9 cellular contexts compared by ENCODE assay signal in genomic region chr18:58552057-58552461, GRCh38.
DNase-seq lines count a peak whose midpoint lies in the region; ATAC-seq and TF ChIP-seq lines count a peak whose summit lies in the region.
"Had no signal": no experiment of that assay in that cellular context is flagged by ENCODE, and none has a peak within 500 bp of the region (broad histone marks: within the 10 kb centered on the region; RNA-seq: fewer than 3 reads in every experiment).

No MANE protein-coding gene starts in this region.

- no peak for TF ChIP-seq CTCF in gastrocnemius medialis (IDR thresholded peaks at IDR 0.05 in 4 of 5, conservative IDR thresholded peaks at IDR 0.05 in 1 of 5)

- in situ Hi-C loops in gastrocnemius medialis (cut with MboI; ENCODE audit: low sequenced_read_pairs in 4 of 4), result no loop called here

- ATAC-seq in GM18502 (IDR thresholded peaks at IDR 0.05; ENCODE audit: poor library complexity, unreplicated experiment), result peak; percentile 82
- ATAC-seq in GM21360 (IDR thresholded peaks at IDR 0.05; ENCODE audit: unreplicated experiment), result peak; percentile 77
- ATAC-seq in HG03442 (IDR thresholded peaks at IDR 0.05; ENCODE audit: unreplicated experiment), result peak; percentile 61
- no peak for ATAC-seq in gastrocnemius medialis

- no peaks in the 10 kb centered on the region for H3K36me3 ChIP-seq in gastrocnemius medialis

- TF ChIP-seq POLR2A in gastrocnemius medialis (IDR thresholded peaks at IDR 0.05), result no peak

- H3K4me3 ChIP-seq in gastrocnemius medialis, result no peak overlapping the region
- H3K4me3 ChIP-seq: skin epidermis had no signal

- peaks cover 25 to 33% of the 10 kb centered on the region in 2 donors for H3K4me1 ChIP-seq in gastrocnemius medialis

- intact Hi-C loops in gastrocnemius medialis (cut with DNase I; ENCODE audit: low total_unique reads), result no loop called here

- peak; percentile 72 for DNase-seq in glomerular visceral epithelial cell (ENCODE audit: extremely low spot score)
- no peak for DNase-seq in globus pallidus (ENCODE audit: low spot score)
- DNase-seq in NCI-H774 (lab: John Stamatoyannopoulos, UW), result no peak
- no peak for DNase-seq in DMS 273 (lab: John Stamatoyannopoulos, UW; ENCODE audit: unreplicated experiment)
- DNase-seq in gastrocnemius medialis, result no peak

- no peaks in the 10 kb centered on the region for H3K27me3 ChIP-seq in gastrocnemius medialis

- no peaks in the 10 kb centered on the region for H3K9me3 ChIP-seq in gastrocnemius medialis

- H3K27ac ChIP-seq in gastrocnemius medialis, result peak overlapping the region in 2 of 4 donors; percentile 81 to 93

Comparison
In these comparisons a context has a peak if more than half of its experiments do, and no peak if none do; other contexts are left out.
1. ATAC-seq: peak in GM18502 (single experiment), GM21360 (single experiment) and HG03442 (single experiment); none in gastrocnemius medialis (0 of 2).